11 cellular contexts compared by ENCODE assay signal in genomic region chr6:137754366-137754765, GRCh38.
DNase-seq lines count a peak whose midpoint lies in the region; ATAC-seq and TF ChIP-seq lines count a peak whose summit lies in the region.
"Had no signal": no experiment of that assay in that cellular context is flagged by ENCODE, and none has a peak within 500 bp of the region (broad histone marks: within the 10 kb centered on the region; RNA-seq: fewer than 3 reads in every experiment).

No MANE protein-coding gene starts in this region.

- DNase-seq in AML-193 (lab: John Stamatoyannopoulos, UW), result peak; percentile 69 to 82
- peak; percentile 87 for DNase-seq in NOMO-1 treated with DMSO at 0.1 percent for 48 hours (lab: John Stamatoyannopoulos, UW; ENCODE audit: unreplicated experiment)
- DNase-seq in esophagus squamous epithelium (lab: John Stamatoyannopoulos, UW), result no peak
- DNase-seq in activated naive CD4-positive, alpha-beta T cell treated with Interleukin-2 at 50 U/mL for 16 hours, result no peak
- no peak for DNase-seq in H4 (ENCODE audit: low spot score)
- no peak for DNase-seq in NCI-H1694 treated with DMSO at 0.1 percent for 48 hours (lab: John Stamatoyannopoulos, UW)
- DNase-seq: activated CD4-positive, alpha-beta memory T cell treated with anti-CD3 and anti-CD28 coated beads, Interleukin-2, amount 10 ng/mL, durations not matched to agents 7 days and 5 days; activated naive CD4-positive, alpha-beta T cell treated with anti-CD3 and anti-CD28 coated beads, Interleukin-2, amount 10 ng/mL, durations not matched to agents 7 days and 5 days; SW 1271 had no signal

- no peaks in the 10 kb centered on the region for H3K4me1 ChIP-seq in esophagus squamous epithelium

- WGBS in esophagus squamous epithelium, 2 donors, result 69 to 70% methylated on average over 3 of the region's 3 CpGs

- no peak for TF ChIP-seq POLR2A in esophagus squamous epithelium (IDR thresholded peaks at IDR 0.05)

- no peak overlapping the region for H3K27ac ChIP-seq in esophagus squamous epithelium

- H3K4me3 ChIP-seq in esophagus squamous epithelium, result no peak overlapping the region

- H3K27me3 ChIP-seq in esophagus squamous epithelium, result no peaks in the 10 kb centered on the region

- H3K9me3 ChIP-seq in esophagus squamous epithelium, result no peaks in the 10 kb centered on the region

- no peak for TF ChIP-seq CTCF in esophagus squamous epithelium (IDR thresholded peaks at IDR 0.05)

- peak; percentile 66 for ATAC-seq in GM18909 (IDR thresholded peaks at IDR 0.05; ENCODE audit: poor library complexity, unreplicated experiment)
- ATAC-seq in HG02885 (IDR thresholded peaks at IDR 0.05; ENCODE audit: poor library complexity, unreplicated experiment), result peak; percentile 78

- no peaks in the 10 kb centered on the region for H3K36me3 ChIP-seq in esophagus squamous epithelium

- intact Hi-C loops in esophagus squamous epithelium (cut with DNase I), result no loop called here

Comparison
In these comparisons a context has a peak if more than half of its experiments do, and no peak if none do; other contexts are left out.
1. DNase-seq: peak in AML-193 (2 of 2) and NOMO-1 treated with DMSO at 0.1 percent for 48 hours (single experiment); none in esophagus squamous epithelium (single experiment), activated naive CD4-positive, alpha-beta T cell treated with Interleukin-2 at 50 U/mL for 16 hours (single experiment), H4 (single experiment) and NCI-H1694 treated with DMSO at 0.1 percent for 48 hours (single experiment).